Comparison of ENCODE assay signal across 9 cellular contexts in genomic region chr19:55526216-55527196, GRCh38. TPM values are rescaled to one million over a fixed set of nuclear protein-coding genes. Genes with fewer than 3 reads are reported as not detected.
DNase-seq lines count a peak whose midpoint lies in the region; ATAC-seq and TF ChIP-seq lines count a peak whose summit lies in the region.
"Had no signal": no experiment of that assay in that cellular context is flagged by ENCODE, and none has a peak within 500 bp of the region (broad histone marks: within the 10 kb centered on the region; RNA-seq: fewer than 3 reads in every experiment).

No MANE protein-coding gene starts in this region.

- H3K4me1 Mint-ChIP-seq in immature natural killer cell = no peaks in the 10 kb centered on the region
- no peaks in the 10 kb centered on the region for H3K4me1 Mint-ChIP-seq in activated T-helper 2 cell treated with anti-CD3 and anti-CD28 coated beads, Interferon-gamma antibody, Interleukin-2, Interleukin-4, amounts not matched to agents 10 μg/mL and 5 μg/mL and 100 μg/mL, durations not matched to agents 14 hours and 24 hours and 36 hours (ENCODE audit: low read depth)

- H3K27me3 ChIP-seq in upper lobe of left lung = no peaks in the 10 kb centered on the region

- peaks cover 0 to 5% (median 0%) of the 10 kb centered on the region in 3 donors for H3K27me3 Mint-ChIP-seq in immature natural killer cell (ENCODE audit: low read depth in 3 of 3)
- no peaks in the 10 kb centered on the region for H3K27me3 Mint-ChIP-seq in activated T-helper 2 cell treated with anti-CD3 and anti-CD28 coated beads, Interferon-gamma antibody, Interleukin-2, Interleukin-4, amounts not matched to agents 10 μg/mL and 5 μg/mL and 100 μg/mL, durations not matched to agents 14 hours and 24 hours and 36 hours (ENCODE audit: low read depth)

- no peak overlapping the region for H3K27ac Mint-ChIP-seq in immature natural killer cell
- no peak overlapping the region for H3K27ac Mint-ChIP-seq in activated T-helper 2 cell treated with anti-CD3 and anti-CD28 coated beads, Interferon-gamma antibody, Interleukin-2, Interleukin-4, amounts not matched to agents 10 μg/mL and 5 μg/mL and 100 μg/mL, durations not matched to agents 14 hours and 24 hours and 36 hours

- no peaks in the 10 kb centered on the region for H3K36me3 Mint-ChIP-seq in immature natural killer cell
- no peaks in the 10 kb centered on the region for H3K36me3 Mint-ChIP-seq in activated T-helper 2 cell treated with anti-CD3 and anti-CD28 coated beads, Interferon-gamma antibody, Interleukin-2, Interleukin-4, amounts not matched to agents 10 μg/mL and 5 μg/mL and 100 μg/mL, durations not matched to agents 14 hours and 24 hours and 36 hours (ENCODE audit: low read depth)

- no peaks in the 10 kb centered on the region for H3K9me3 Mint-ChIP-seq in immature natural killer cell
- no peaks in the 10 kb centered on the region for H3K9me3 Mint-ChIP-seq in activated T-helper 2 cell treated with anti-CD3 and anti-CD28 coated beads, Interferon-gamma antibody, Interleukin-2, Interleukin-4, amounts not matched to agents 10 μg/mL and 5 μg/mL and 100 μg/mL, durations not matched to agents 14 hours and 24 hours and 36 hours

- in situ Hi-C loops in KBM-7 (cut with MboI; ENCODE audit: low pct_unique_long_range_greater_than_20kb, low sequenced_read_pairs) = no loop called here

- TF ChIP-seq CTCF in upper lobe of left lung (IDR thresholded peaks at IDR 0.05) = no peak

- no peaks in the 10 kb centered on the region for H3K36me3 ChIP-seq in upper lobe of left lung

- no peak overlapping the region for H3K4me3 Mint-ChIP-seq in immature natural killer cell
- no peak overlapping the region for H3K4me3 Mint-ChIP-seq in activated T-helper 2 cell treated with anti-CD3 and anti-CD28 coated beads, Interferon-gamma antibody, Interleukin-2, Interleukin-4, amounts not matched to agents 10 μg/mL and 5 μg/mL and 100 μg/mL, durations not matched to agents 14 hours and 24 hours and 36 hours (ENCODE audit: low read depth)

- intact Hi-C loops in left ventricle myocardium superior (cut with micrococcal nuclease) = no loop called here
- intact Hi-C loops in activated T-helper 2 cell treated with anti-CD3 and anti-CD28 coated beads, Interferon-gamma antibody, Interleukin-2, Interleukin-4, amounts not matched to agents 10 μg/mL and 5 μg/mL and 100 μg/mL, durations not matched to agents 14 hours and 24 hours and 36 hours (cut with micrococcal nuclease) = no loop called here

- no peak overlapping the region for H3K4me3 ChIP-seq in upper lobe of left lung

- WGBS in upper lobe of left lung, 2 donors = 27 to 36% methylated on average over 25 to 31 of the region's 35 CpGs

- ATAC-seq in left ventricle myocardium superior = peak; percentile 85
- peak; percentile 59 to 62 for ATAC-seq in upper lobe of left lung (ENCODE audit: low FRiP score in 2 of 2)

- TF ChIP-seq POLR2A in upper lobe of left lung (IDR thresholded peaks at IDR 0.05) = no peak

- peaks cover 6 to 9% (median 9%) of the 10 kb centered on the region in 4 donors for H3K4me1 ChIP-seq in upper lobe of left lung

- peak; percentile 57 for DNase-seq in AG08395 (ENCODE audit: low spot score)
- peak; percentile 67 for DNase-seq in KBM-7
- DNase-seq in SK-N-DZ (ENCODE audit: low spot score) = peak; percentile 32
- peak; percentile 89 for DNase-seq in left ventricle myocardium superior
- DNase-seq in upper lobe of left lung = peak; percentile 50 to 84
- no peak for DNase-seq in immature natural killer cell
- DNase-seq in activated naive CD4-positive, alpha-beta T cell treated with anti-CD3 and anti-CD28 coated beads, Interleukin-2, amount 50 U/mL, for 16 hours = no peak
- no peak for DNase-seq in activated T-helper 2 cell treated with anti-CD3 and anti-CD28 coated beads, Interferon-gamma antibody, Interleukin-2, Interleukin-4, amounts not matched to agents 10 μg/mL and 5 μg/mL and 100 μg/mL, durations not matched to agents 14 hours and 24 hours and 36 hours (ENCODE audit: low spot score)

- no peak overlapping the region for H3K27ac ChIP-seq in upper lobe of left lung

- no peak for TF ChIP-seq EP300 in upper lobe of left lung (IDR thresholded peaks at IDR 0.05)

- no peaks in the 10 kb centered on the region for H3K9me3 ChIP-seq in upper lobe of left lung

RNA-seq across cellular contexts. Expression of gene SBK2, which starts 10.4 kb away (rescaled TPM):
- polyA plus RNA-seq in SK-N-DZ (2014; cell fraction: cytosol; rRNA removed) = not detected in 2 replicates
- polyA plus RNA-seq in SK-N-DZ (2014; cell fraction: nucleus; rRNA removed) = not detected in 2 replicates
- total RNA-seq in left ventricle myocardium superior = 15.2 TPM
- total RNA-seq in upper lobe of left lung = not detected
- not detected for polyA plus RNA-seq in immature natural killer cell
- total RNA-seq in activated T-helper 2 cell treated with anti-CD3 and anti-CD28 coated beads, Interferon-gamma antibody, Interleukin-2, Interleukin-4, amounts not matched to agents 10 μg/mL and 5 μg/mL and 100 μg/mL, durations not matched to agents 14 hours and 24 hours and 36 hours = not detected in 2 replicates
- polyA plus RNA-seq: thymus had no signal

RNA-seq across cellular contexts. Expression of gene SBK3, which starts 18.8 kb away (rescaled TPM):
- polyA plus RNA-seq in SK-N-DZ (2014; cell fraction: cytosol; rRNA removed) = not detected in 2 replicates
- not detected in 2 replicates for polyA plus RNA-seq in SK-N-DZ (2014; cell fraction: nucleus; rRNA removed)
- total RNA-seq in left ventricle myocardium superior (16.6 TPM), upper lobe of left lung (1 to 10 TPM in 1 of 6 donors, under 1 TPM in 2, not detected in 3; 0.30 to 1.6 (median 0.94) TPM)
- polyA plus RNA-seq in immature natural killer cell = not detected
- total RNA-seq in activated T-helper 2 cell treated with anti-CD3 and anti-CD28 coated beads, Interferon-gamma antibody, Interleukin-2, Interleukin-4, amounts not matched to agents 10 μg/mL and 5 μg/mL and 100 μg/mL, durations not matched to agents 14 hours and 24 hours and 36 hours = not detected in 2 replicates

RNA-seq across cellular contexts. Expression of gene SSC5D, which starts 38.3 kb away (rescaled TPM):
- polyA plus RNA-seq in SK-N-DZ (2014; cell fraction: cytosol; rRNA removed) = 0.15 and 0.27 TPM in 2 replicates
- polyA plus RNA-seq in SK-N-DZ (2014; cell fraction: nucleus; rRNA removed) = 0.17 and 0.66 TPM in 2 replicates
- 2.7 TPM for total RNA-seq in left ventricle myocardium superior
- total RNA-seq in upper lobe of left lung = 10 to 100 TPM in 1 of 6 donors, 1 to 10 TPM in 4, under 1 TPM in 1; 0.39 to 10.1 (median 6.7) TPM
- not detected for polyA plus RNA-seq in immature natural killer cell
- total RNA-seq in activated T-helper 2 cell treated with anti-CD3 and anti-CD28 coated beads, Interferon-gamma antibody, Interleukin-2, Interleukin-4, amounts not matched to agents 10 μg/mL and 5 μg/mL and 100 μg/mL, durations not matched to agents 14 hours and 24 hours and 36 hours = 0.41 and 0.71 TPM in 2 replicates

RNA-seq across cellular contexts. Expression of gene NAT14, which starts 41.5 kb away (rescaled TPM):
- 21.2 and 40.6 TPM in 2 replicates for polyA plus RNA-seq in SK-N-DZ (2014; cell fraction: cytosol; rRNA removed)
- polyA plus RNA-seq in SK-N-DZ (2014; cell fraction: nucleus; rRNA removed) = 95.9 and 121 TPM in 2 replicates
- 6.0 TPM for total RNA-seq in left ventricle myocardium superior
- 10 to 100 TPM; 13.1 to 19.2 (median 16.3) TPM for total RNA-seq in upper lobe of left lung
- 1 to 10 TPM in 2 of 3 donors, not detected in 1; 2.7 to 4.8 TPM for polyA plus RNA-seq in immature natural killer cell
- 20.0 and 20.2 TPM in 2 replicates for total RNA-seq in activated T-helper 2 cell treated with anti-CD3 and anti-CD28 coated beads, Interferon-gamma antibody, Interleukin-2, Interleukin-4, amounts not matched to agents 10 μg/mL and 5 μg/mL and 100 μg/mL, durations not matched to agents 14 hours and 24 hours and 36 hours

RNA-seq across cellular contexts. Expression of gene ZNF628, which starts 50.1 kb away (rescaled TPM):
- 0.89 and 0.93 TPM in 2 replicates for polyA plus RNA-seq in SK-N-DZ (2014; cell fraction: cytosol; rRNA removed)
- 0.79 and 1.1 TPM in 2 replicates for polyA plus RNA-seq in SK-N-DZ (2014; cell fraction: nucleus; rRNA removed)
- 6.4 TPM for total RNA-seq in left ventricle myocardium superior
- total RNA-seq in upper lobe of left lung = 10 to 100 TPM in 5 of 6 donors, 1 to 10 TPM in 1; 9.9 to 32.1 (median 12.4) TPM
- under 1 TPM; 0.14 to 0.72 (median 0.21) TPM for polyA plus RNA-seq in immature natural killer cell
- total RNA-seq in activated T-helper 2 cell treated with anti-CD3 and anti-CD28 coated beads, Interferon-gamma antibody, Interleukin-2, Interleukin-4, amounts not matched to agents 10 μg/mL and 5 μg/mL and 100 μg/mL, durations not matched to agents 14 hours and 24 hours and 36 hours = 8.6 and 9.5 TPM in 2 replicates

Comparison
In these comparisons a context has a peak if more than half of its experiments do, and no peak if none do; other contexts are left out.
1. DNase-seq: peak in AG08395 (single experiment), KBM-7 (single experiment), SK-N-DZ (single experiment), left ventricle myocardium superior (single experiment) and upper lobe of left lung (2 of 2); none in immature natural killer cell (0 of 3), activated naive CD4-positive, alpha-beta T cell treated with anti-CD3 and anti-CD28 coated beads, Interleukin-2, amount 50 U/mL, for 16 hours (single experiment) and activated T-helper 2 cell treated with anti-CD3 and anti-CD28 coated beads, Interferon-gamma antibody, Interleukin-2, Interleukin-4, amounts not matched to agents 10 μg/mL and 5 μg/mL and 100 μg/mL, durations not matched to agents 14 hours and 24 hours and 36 hours (single experiment).
2. RNA of gene SBK2, which starts 10.4 kb away (total RNA-seq): 15.2 TPM in left ventricle myocardium superior (single experiment); not detected in upper lobe of left lung and not detected in activated T-helper 2 cell treated with anti-CD3 and anti-CD28 coated beads, Interferon-gamma antibody, Interleukin-2, Interleukin-4, amounts not matched to agents 10 μg/mL and 5 μg/mL and 100 μg/mL, durations not matched to agents 14 hours and 24 hours and 36 hours; every median in the first group is over 10 times any median in the second.